ENCODE assay signal across 1 cellular context in genomic region chr18:11149441-11150270, GRCh38.
TF ChIP-seq lines count a peak whose summit lies in the region.

PIEZO2 (minus strand) TSS chr18:11149569; CDS start chr18:11148588, 981 bp downstream.

TF ChIP-seq in WTC11, 78 proteins besides CTCF, POLR2A, EP300 and RAD21 (continued from another document):
- TF ChIP-seq, protein P1, sequence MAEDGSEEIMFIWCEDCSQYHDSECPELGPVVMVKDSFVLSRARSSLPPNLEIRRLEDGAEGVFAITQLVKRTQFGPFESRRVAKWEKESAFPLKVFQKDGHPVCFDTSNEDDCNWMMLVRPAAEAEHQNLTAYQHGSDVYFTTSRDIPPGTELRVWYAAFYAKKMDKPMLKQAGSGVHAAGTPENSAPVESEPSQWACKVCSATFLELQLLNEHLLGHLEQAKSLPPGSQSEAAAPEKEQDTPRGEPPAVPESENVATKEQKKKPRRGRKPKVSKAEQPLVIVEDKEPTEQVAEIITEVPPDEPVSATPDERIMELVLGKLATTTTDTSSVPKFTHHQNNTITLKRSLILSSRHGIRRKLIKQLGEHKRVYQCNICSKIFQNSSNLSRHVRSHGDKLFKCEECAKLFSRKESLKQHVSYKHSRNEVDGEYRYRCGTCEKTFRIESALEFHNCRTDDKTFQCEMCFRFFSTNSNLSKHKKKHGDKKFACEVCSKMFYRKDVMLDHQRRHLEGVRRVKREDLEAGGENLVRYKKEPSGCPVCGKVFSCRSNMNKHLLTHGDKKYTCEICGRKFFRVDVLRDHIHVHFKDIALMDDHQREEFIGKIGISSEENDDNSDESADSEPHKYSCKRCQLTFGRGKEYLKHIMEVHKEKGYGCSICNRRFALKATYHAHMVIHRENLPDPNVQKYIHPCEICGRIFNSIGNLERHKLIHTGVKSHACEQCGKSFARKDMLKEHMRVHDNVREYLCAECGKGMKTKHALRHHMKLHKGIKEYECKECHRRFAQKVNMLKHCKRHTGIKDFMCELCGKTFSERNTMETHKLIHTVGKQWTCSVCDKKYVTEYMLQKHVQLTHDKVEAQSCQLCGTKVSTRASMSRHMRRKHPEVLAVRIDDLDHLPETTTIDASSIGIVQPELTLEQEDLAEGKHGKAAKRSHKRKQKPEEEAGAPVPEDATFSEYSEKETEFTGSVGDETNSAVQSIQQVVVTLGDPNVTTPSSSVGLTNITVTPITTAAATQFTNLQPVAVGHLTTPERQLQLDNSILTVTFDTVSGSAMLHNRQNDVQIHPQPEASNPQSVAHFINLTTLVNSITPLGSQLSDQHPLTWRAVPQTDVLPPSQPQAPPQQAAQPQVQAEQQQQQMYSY (CRISPR knock-in tag; IDR thresholded peaks at IDR 0.05), result peak; percentile 79
- TF ChIP-seq GABPB1 (CRISPR knock-in tag; IDR thresholded peaks at IDR 0.05) (no peak), SOX15 (CRISPR knock-in tag; IDR thresholded peaks at IDR 0.05) (no peak), ZNF425 (CRISPR knock-in tag; conservative IDR thresholded peaks at IDR 0.05) (no peak), ETV6 (CRISPR knock-in tag; IDR thresholded peaks at IDR 0.05) (peak; percentile 91), HMGA2 (CRISPR knock-in tag; IDR thresholded peaks at IDR 0.05) (no peak), KAT7 (CRISPR knock-in tag; IDR thresholded peaks at IDR 0.05; ENCODE audit: borderline replicate concordance) (peak; percentile 95), ATF3 (CRISPR knock-in tag; conservative IDR thresholded peaks at IDR 0.05) (no peak), ZBTB21 (CRISPR knock-in tag; IDR thresholded peaks at IDR 0.05; ENCODE audit: borderline replicate concordance) (no peak), NR1H2 (CRISPR knock-in tag; IDR thresholded peaks at IDR 0.05) (no peak), TP53 (CRISPR knock-in tag; IDR thresholded peaks at IDR 0.05) (peak; percentile 75; the same call in 1 of the 2 replicates), PRRX2 (CRISPR knock-in tag; IDR thresholded peaks at IDR 0.05) (no peak), NFYB (CRISPR knock-in tag; conservative IDR thresholded peaks at IDR 0.05; ENCODE audit: low read depth) (peak; percentile 64), CBFB (CRISPR knock-in tag; IDR thresholded peaks at IDR 0.05; ENCODE audit: low read depth) (0 out of 2 replicates have a peak, but pooled peaks have one; percentile 28), FOXP1 (CRISPR knock-in tag; IDR thresholded peaks at IDR 0.05; ENCODE audit: borderline replicate concordance) (peak; percentile 73), SMAD3 (CRISPR knock-in tag; IDR thresholded peaks at IDR 0.05; ENCODE audit: borderline replicate concordance) (no peak), ESRRA (CRISPR knock-in tag; IDR thresholded peaks at IDR 0.05; ENCODE audit: borderline replicate concordance) (peak; percentile 80), MXD4 (CRISPR knock-in tag; IDR thresholded peaks at IDR 0.05; ENCODE audit: borderline replicate concordance) (no peak)
- TF ChIP-seq, protein P2, sequence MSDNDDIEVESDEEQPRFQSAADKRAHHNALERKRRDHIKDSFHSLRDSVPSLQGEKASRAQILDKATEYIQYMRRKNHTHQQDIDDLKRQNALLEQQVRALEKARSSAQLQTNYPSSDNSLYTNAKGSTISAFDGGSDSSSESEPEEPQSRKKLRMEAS (CRISPR knock-in tag; IDR thresholded peaks at IDR 0.05), result peak; percentile 87
- TF ChIP-seq, protein P3, sequence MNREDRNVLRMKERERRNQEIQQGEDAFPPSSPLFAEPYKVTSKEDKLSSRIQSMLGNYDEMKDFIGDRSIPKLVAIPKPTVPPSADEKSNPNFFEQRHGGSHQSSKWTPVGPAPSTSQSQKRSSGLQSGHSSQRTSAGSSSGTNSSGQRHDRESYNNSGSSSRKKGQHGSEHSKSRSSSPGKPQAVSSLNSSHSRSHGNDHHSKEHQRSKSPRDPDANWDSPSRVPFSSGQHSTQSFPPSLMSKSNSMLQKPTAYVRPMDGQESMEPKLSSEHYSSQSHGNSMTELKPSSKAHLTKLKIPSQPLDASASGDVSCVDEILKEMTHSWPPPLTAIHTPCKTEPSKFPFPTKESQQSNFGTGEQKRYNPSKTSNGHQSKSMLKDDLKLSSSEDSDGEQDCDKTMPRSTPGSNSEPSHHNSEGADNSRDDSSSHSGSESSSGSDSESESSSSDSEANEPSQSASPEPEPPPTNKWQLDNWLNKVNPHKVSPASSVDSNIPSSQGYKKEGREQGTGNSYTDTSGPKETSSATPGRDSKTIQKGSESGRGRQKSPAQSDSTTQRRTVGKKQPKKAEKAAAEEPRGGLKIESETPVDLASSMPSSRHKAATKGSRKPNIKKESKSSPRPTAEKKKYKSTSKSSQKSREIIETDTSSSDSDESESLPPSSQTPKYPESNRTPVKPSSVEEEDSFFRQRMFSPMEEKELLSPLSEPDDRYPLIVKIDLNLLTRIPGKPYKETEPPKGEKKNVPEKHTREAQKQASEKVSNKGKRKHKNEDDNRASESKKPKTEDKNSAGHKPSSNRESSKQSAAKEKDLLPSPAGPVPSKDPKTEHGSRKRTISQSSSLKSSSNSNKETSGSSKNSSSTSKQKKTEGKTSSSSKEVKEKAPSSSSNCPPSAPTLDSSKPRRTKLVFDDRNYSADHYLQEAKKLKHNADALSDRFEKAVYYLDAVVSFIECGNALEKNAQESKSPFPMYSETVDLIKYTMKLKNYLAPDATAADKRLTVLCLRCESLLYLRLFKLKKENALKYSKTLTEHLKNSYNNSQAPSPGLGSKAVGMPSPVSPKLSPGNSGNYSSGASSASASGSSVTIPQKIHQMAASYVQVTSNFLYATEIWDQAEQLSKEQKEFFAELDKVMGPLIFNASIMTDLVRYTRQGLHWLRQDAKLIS (CRISPR knock-in tag; IDR thresholded peaks at IDR 0.05; ENCODE audit: borderline replicate concordance), result peak; percentile 39; the same call in 1 of the 2 replicates
- TF ChIP-seq, protein P4, sequence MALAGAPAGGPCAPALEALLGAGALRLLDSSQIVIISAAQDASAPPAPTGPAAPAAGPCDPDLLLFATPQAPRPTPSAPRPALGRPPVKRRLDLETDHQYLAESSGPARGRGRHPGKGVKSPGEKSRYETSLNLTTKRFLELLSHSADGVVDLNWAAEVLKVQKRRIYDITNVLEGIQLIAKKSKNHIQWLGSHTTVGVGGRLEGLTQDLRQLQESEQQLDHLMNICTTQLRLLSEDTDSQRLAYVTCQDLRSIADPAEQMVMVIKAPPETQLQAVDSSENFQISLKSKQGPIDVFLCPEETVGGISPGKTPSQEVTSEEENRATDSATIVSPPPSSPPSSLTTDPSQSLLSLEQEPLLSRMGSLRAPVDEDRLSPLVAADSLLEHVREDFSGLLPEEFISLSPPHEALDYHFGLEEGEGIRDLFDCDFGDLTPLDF (CRISPR knock-in tag; IDR thresholded peaks at IDR 0.05), result peak; percentile 78; the same call in 1 of the 2 replicates
- TF ChIP-seq, protein P5, sequence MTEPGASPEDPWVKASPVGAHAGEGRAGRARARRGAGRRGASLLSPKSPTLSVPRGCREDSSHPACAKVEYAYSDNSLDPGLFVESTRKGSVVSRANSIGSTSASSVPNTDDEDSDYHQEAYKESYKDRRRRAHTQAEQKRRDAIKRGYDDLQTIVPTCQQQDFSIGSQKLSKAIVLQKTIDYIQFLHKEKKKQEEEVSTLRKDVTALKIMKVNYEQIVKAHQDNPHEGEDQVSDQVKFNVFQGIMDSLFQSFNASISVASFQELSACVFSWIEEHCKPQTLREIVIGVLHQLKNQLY (CRISPR knock-in tag; IDR thresholded peaks at IDR 0.05), result no peak
- TF ChIP-seq, protein P6, sequence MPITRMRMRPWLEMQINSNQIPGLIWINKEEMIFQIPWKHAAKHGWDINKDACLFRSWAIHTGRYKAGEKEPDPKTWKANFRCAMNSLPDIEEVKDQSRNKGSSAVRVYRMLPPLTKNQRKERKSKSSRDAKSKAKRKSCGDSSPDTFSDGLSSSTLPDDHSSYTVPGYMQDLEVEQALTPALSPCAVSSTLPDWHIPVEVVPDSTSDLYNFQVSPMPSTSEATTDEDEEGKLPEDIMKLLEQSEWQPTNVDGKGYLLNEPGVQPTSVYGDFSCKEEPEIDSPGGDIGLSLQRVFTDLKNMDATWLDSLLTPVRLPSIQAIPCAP (CRISPR knock-in tag; IDR thresholded peaks at IDR 0.05), result peak; percentile 69; the same call in 1 of the 2 replicates
TF ChIP-seq in WTC11: peak in this region for 19.
